23 cellular contexts compared by ENCODE assay signal in the genomic region with DNA sequence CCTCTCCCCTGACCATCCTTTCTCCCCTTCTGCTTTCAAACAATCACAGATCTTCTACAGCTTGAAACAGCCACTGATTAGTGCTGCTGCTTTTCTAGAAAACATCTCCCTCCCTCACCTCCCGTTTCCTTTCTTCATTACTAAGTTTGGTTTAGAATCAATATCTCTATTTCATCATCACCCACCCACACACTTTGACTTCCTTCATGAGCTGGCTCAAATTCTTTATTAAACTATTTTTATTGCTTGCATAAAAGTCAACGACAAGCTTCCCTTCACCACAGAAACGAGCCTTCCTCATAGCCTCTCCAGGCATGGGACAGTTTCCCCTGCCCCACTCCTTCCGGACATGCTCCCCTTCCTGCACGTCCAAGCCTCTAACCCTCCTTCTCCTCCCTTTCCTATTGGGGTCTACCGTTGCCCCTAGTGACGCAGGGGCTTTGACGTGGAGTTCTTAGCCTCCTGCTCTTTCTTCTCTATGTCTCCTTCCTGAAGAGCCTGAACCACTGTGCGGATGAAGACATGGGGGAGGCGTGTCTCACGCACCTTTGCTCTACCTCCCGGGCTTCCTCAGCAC.
DNase-seq lines count a peak whose midpoint lies in the region; ATAC-seq and TF ChIP-seq lines count a peak whose summit lies in the region.
"Had no signal": no experiment of that assay in that cellular context is flagged by ENCODE, and none has a peak within 500 bp of the region (broad histone marks: within the 10 kb centered on the region; RNA-seq: fewer than 3 reads in every experiment).

No MANE protein-coding gene starts in this region.

- no peak overlapping the region for H3K27ac Mint-ChIP-seq in activated CD4-positive, alpha-beta T cell treated with anti-CD3 and anti-CD28 coated beads, Interleukin-2, amount 10 ng/mL, durations not matched to agents 24 days and 14 days
- H3K27ac Mint-ChIP-seq: activated CD8-positive, alpha-beta T cell treated with anti-CD3 and anti-CD28 coated beads for 36 hours; activated T-cell treated with anti-CD3 and anti-CD28 coated beads, Interleukin-2, amount 50 U/mL, for 24 hours; B cell; GM23338; T-helper 2 cell treated with Interferon-gamma antibody and Interleukin-4, amounts not matched to agents 5 μg/mL and 100 μg/mL, for 36 hours had no signal

- TF ChIP-seq EP300 in esophagus muscularis mucosa (IDR thresholded peaks at IDR 0.05): no peak

- H3K4me1 ChIP-seq in esophagus muscularis mucosa: no peaks in the 10 kb centered on the region
- H3K4me1 ChIP-seq in left lung: no peaks in the 10 kb centered on the region
- H3K4me1 ChIP-seq: colonic mucosa, gastroesophageal sphincter had no signal

- H3K27me3 ChIP-seq in esophagus muscularis mucosa: no peaks in the 10 kb centered on the region
- no peaks in the 10 kb centered on the region for H3K27me3 ChIP-seq in left lung
- H3K27me3 ChIP-seq: colonic mucosa, gastroesophageal sphincter had no signal

- H3K27me3 Mint-ChIP-seq in activated CD4-positive, alpha-beta T cell treated with anti-CD3 and anti-CD28 coated beads, Interleukin-2, amount 10 ng/mL, durations not matched to agents 24 days and 14 days: no peaks in the 10 kb centered on the region
- H3K27me3 Mint-ChIP-seq: activated CD8-positive, alpha-beta T cell treated with anti-CD3 and anti-CD28 coated beads for 36 hours; activated T-cell treated with anti-CD3 and anti-CD28 coated beads, Interleukin-2, amount 50 U/mL, for 24 hours; B cell had no signal

- TF ChIP-seq CTCF in esophagus muscularis mucosa (IDR thresholded peaks at IDR 0.05) (no peak), left lung (IDR thresholded peaks at IDR 0.05) (no peak)

- ATAC-seq in left lung: no peak
- ATAC-seq: activated CD8-positive, alpha-beta T cell treated with anti-CD3 and anti-CD28 coated beads for 36 hours; gastroesophageal sphincter; GM23338; left colon; Panc1 had no signal

- H3K36me3 ChIP-seq in esophagus muscularis mucosa: peaks cover 0 to 6% (median 0%) of the 10 kb centered on the region in 4 donors
- no peaks in the 10 kb centered on the region for H3K36me3 ChIP-seq in left lung
- H3K36me3 ChIP-seq: colonic mucosa, thoracic aorta had no signal

- H3K9me3 ChIP-seq in esophagus muscularis mucosa (no peaks in the 10 kb centered on the region), left lung (no peaks in the 10 kb centered on the region)
- H3K9me3 ChIP-seq: colonic mucosa, gastroesophageal sphincter, thoracic aorta had no signal

- peaks cover 5% of the 10 kb centered on the region for H3K4me1 Mint-ChIP-seq in activated CD4-positive, alpha-beta T cell treated with anti-CD3 and anti-CD28 coated beads, Interleukin-2, amount 10 ng/mL, durations not matched to agents 24 days and 14 days

- DNase-seq in EH (ENCODE audit: low read depth) (peak; percentile 50), NOMO-1 treated with DMSO at 0.1 percent for 48 hours (lab: John Stamatoyannopoulos, UW; ENCODE audit: unreplicated experiment) (peak; percentile 60), esophagus muscularis mucosa (ENCODE audit: extremely low spot score) (peak; percentile 83), renal cortical epithelial cell (ENCODE audit: low read depth) (peak; percentile 6), UCSD-AML1 (lab: John Stamatoyannopoulos, UW; ENCODE audit: unreplicated experiment) (no peak), left lung (no peak)
- DNase-seq in activated CD4-positive, alpha-beta T cell treated with anti-CD3 and anti-CD28 coated beads, Interleukin-2, amount 10 ng/mL, durations not matched to agents 24 days and 14 days: no peak
- DNase-seq: activated CD4-positive, CD25-positive, alpha-beta regulatory T cell; activated CD8-positive, alpha-beta T cell treated with anti-CD3 and anti-CD28 coated beads for 36 hours; activated naive CD4-positive, alpha-beta T cell treated with Interleukin-2 at 50 U/mL for 16 hours; activated T-cell treated with anti-CD3 and anti-CD28 coated beads, Interleukin-2, amount 50 U/mL, for 24 hours; colonic mucosa; left colon; NCI-H1436; NCI-H2171; NCI-H748 treated with DMSO at 0.1 percent for 48 hours; retina had no signal

- no peaks in the 10 kb centered on the region for H3K36me3 Mint-ChIP-seq in activated CD4-positive, alpha-beta T cell treated with anti-CD3 and anti-CD28 coated beads, Interleukin-2, amount 10 ng/mL, durations not matched to agents 24 days and 14 days (ENCODE audit: low read depth)

- H3K4me3 ChIP-seq in esophagus muscularis mucosa (no peak overlapping the region), left lung (no peak overlapping the region)
- H3K4me3 ChIP-seq: colonic mucosa, gastroesophageal sphincter, GM23338, thoracic aorta had no signal

- intact Hi-C loops in esophagus muscularis mucosa (cut with DNase I): no loop called here
- intact Hi-C loops in activated CD4-positive, alpha-beta T cell treated with anti-CD3 and anti-CD28 coated beads, Interleukin-2, amount 10 ng/mL, durations not matched to agents 24 days and 14 days (cut with micrococcal nuclease): no loop called here
- intact Hi-C loops in left lung (cut with DNase I): no loop called here

- H3K4me3 Mint-ChIP-seq in activated CD4-positive, alpha-beta T cell treated with anti-CD3 and anti-CD28 coated beads, Interleukin-2, amount 10 ng/mL, durations not matched to agents 24 days and 14 days: no peak overlapping the region
- H3K4me3 Mint-ChIP-seq: activated CD8-positive, alpha-beta T cell treated with anti-CD3 and anti-CD28 coated beads for 36 hours; activated T-cell treated with anti-CD3 and anti-CD28 coated beads, Interleukin-2, amount 50 U/mL, for 24 hours; B cell; GM23338; T-helper 2 cell treated with Interferon-gamma antibody and Interleukin-4, amounts not matched to agents 5 μg/mL and 100 μg/mL, for 36 hours had no signal

- WGBS in esophagus muscularis mucosa: 86% methylated on average over 12 of the region's 12 CpGs

- no peak for TF ChIP-seq POLR2A in esophagus muscularis mucosa (IDR thresholded peaks at IDR 0.05; ENCODE audit: low read depth)

- no peaks in the 10 kb centered on the region for H3K9me3 Mint-ChIP-seq in activated CD4-positive, alpha-beta T cell treated with anti-CD3 and anti-CD28 coated beads, Interleukin-2, amount 10 ng/mL, durations not matched to agents 24 days and 14 days
- H3K9me3 Mint-ChIP-seq: activated CD8-positive, alpha-beta T cell treated with anti-CD3 and anti-CD28 coated beads for 36 hours; activated T-cell treated with anti-CD3 and anti-CD28 coated beads, Interleukin-2, amount 50 U/mL, for 24 hours; GM23338; T-helper 2 cell treated with Interferon-gamma antibody and Interleukin-4, amounts not matched to agents 5 μg/mL and 100 μg/mL, for 36 hours had no signal

- no peak overlapping the region for H3K27ac ChIP-seq in esophagus muscularis mucosa (replicated peaks in 1 of 4)
- no peak overlapping the region for H3K27ac ChIP-seq in left lung
- H3K27ac ChIP-seq: colonic mucosa, gastroesophageal sphincter, thoracic aorta had no signal

Comparison
In these comparisons a context has a peak if more than half of its experiments do, and no peak if none do; other contexts are left out.
1. DNase-seq: peak in EH (single experiment), NOMO-1 treated with DMSO at 0.1 percent for 48 hours (single experiment), esophagus muscularis mucosa (single experiment) and renal cortical epithelial cell (single experiment); none in activated CD4-positive, alpha-beta T cell treated with anti-CD3 and anti-CD28 coated beads, Interleukin-2, amount 10 ng/mL, durations not matched to agents 24 days and 14 days (single experiment), UCSD-AML1 (single experiment) and left lung (0 of 2).